In the genomic region with DNA sequence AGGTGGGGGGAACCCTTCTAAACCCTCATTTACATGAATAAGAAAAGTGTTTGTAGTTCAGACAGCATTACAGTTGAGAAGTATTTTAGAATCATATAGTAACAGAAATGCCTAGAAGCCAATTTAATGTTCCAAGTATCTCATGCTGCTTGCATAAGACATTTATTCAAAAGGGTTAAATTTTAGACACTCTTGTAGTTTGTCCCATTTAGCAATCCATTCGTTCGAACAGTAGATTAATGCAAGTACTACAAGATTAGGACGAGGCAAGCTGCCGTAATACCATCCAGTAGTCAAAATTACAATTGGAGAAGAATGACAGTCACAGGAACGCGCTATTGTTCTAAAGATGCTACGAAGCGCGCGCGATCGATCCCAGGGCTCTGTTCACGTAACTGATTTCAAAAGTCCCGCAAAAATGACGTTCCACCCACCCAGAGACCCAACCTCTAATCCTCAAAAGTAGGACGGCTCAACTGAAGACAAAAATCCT, we compare ENCODE assay signal across 8 cellular contexts. TPM values are rescaled to one million over a fixed set of nuclear protein-coding genes. Genes with fewer than 3 reads are reported as not detected.
DNase-seq lines count a peak whose midpoint lies in the region; ATAC-seq, FAIRE-seq and TF ChIP-seq lines count a peak whose summit lies in the region.

No MANE protein-coding gene starts in this region.

- intact Hi-C loops in lower lobe of right lung (cut with DNase I) (no loop called here), upper lobe of right lung (cut with DNase I) (no loop called here)

- no peak for DNase-seq in activated CD4-positive, CD25-positive, alpha-beta regulatory T cell treated with anti-CD3 and anti-CD28 coated beads, Interleukin-2, amount 50 U/mL, for 72 hours
- DNase-seq in NCI-H510A (lab: John Stamatoyannopoulos, UW) (peak; percentile 57), bronchial epithelial cell (ENCODE audit: low read depth) (no peak), lower lobe of right lung (no peak), upper lobe of right lung (no peak), HPDE6-E6E7 (ENCODE audit: extremely low spot score) (no peak)

- H3K27me3 ChIP-seq in bronchial epithelial cell (ENCODE audit: control insufficient read depth, insufficient read depth, low read length) (no peaks in the 10 kb centered on the region), lower lobe of right lung (ENCODE audit: low read depth) (no peaks in the 10 kb centered on the region), upper lobe of right lung (no peaks in the 10 kb centered on the region)

- H3K9me3 ChIP-seq in lower lobe of right lung (no peaks in the 10 kb centered on the region), upper lobe of right lung (no peaks in the 10 kb centered on the region)

- peaks cover 17% of the 10 kb centered on the region for H3K4me1 ChIP-seq in lower lobe of right lung
- H3K4me1 ChIP-seq in upper lobe of right lung, result no peaks in the 10 kb centered on the region

- TF ChIP-seq CTCF in bronchial epithelial cell (IDR thresholded peaks at IDR 0.05; ENCODE audit: insufficient read depth, low read length, severe bottlenecking), result no peak
- TF ChIP-seq CTCF in lower lobe of right lung (IDR thresholded peaks at IDR 0.05), result no peak
- no peak for TF ChIP-seq CTCF in upper lobe of right lung (IDR thresholded peaks at IDR 0.05)

- H3K27ac ChIP-seq in lower lobe of right lung, result peak overlapping the region; percentile 94
- H3K27ac ChIP-seq in upper lobe of right lung, result peak overlapping the region; percentile 92

- ATAC-seq in activated CD4-positive, CD25-positive, alpha-beta regulatory T cell treated with anti-CD3 and anti-CD28 coated beads, Interleukin-2, amount 50 U/mL, for 24 hours, result peak; percentile 54 to 57
- ATAC-seq in HG02885 (IDR thresholded peaks at IDR 0.05; ENCODE audit: poor library complexity, unreplicated experiment), result peak; percentile 58
- ATAC-seq in lower lobe of right lung, result peak; percentile 44 to 65
- ATAC-seq in upper lobe of right lung, result peak; percentile 53

- FAIRE-seq in bronchial epithelial cell (lab: Jason Lieb, UNC), result no peak

- H3K4me3 ChIP-seq in bronchial epithelial cell (ENCODE audit: low read depth, low read length) (peak overlapping the region; percentile 86), lower lobe of right lung (peak overlapping the region; percentile 91), upper lobe of right lung (peak overlapping the region; percentile 89)

- H3K36me3 ChIP-seq in bronchial epithelial cell (ENCODE audit: control insufficient read depth, insufficient read depth, low read length) (peaks cover 5% of the 10 kb centered on the region), lower lobe of right lung (peaks cover under 1% of the 10 kb centered on the region), upper lobe of right lung (no peaks in the 10 kb centered on the region)

RNA-seq across cellular contexts. Expression of a gene that starts 1.2 kb away (rescaled TPM):
- total RNA-seq in bronchial epithelial cell (20.2 and 21.1 TPM in 2 replicates), lower lobe of right lung (13.9 TPM), upper lobe of right lung (13.7 TPM)

RNA-seq across cellular contexts. Expression of a gene that starts 56.3 kb away (rescaled TPM):
- total RNA-seq in bronchial epithelial cell, result 0.13 TPM in 1 of 2 replicates, not detected in the other
- total RNA-seq in lower lobe of right lung, result 0.30 TPM
- 0.17 TPM for total RNA-seq in upper lobe of right lung
